ENCODE assay signal across 9 cellular contexts in genomic region chr18:47036298-47036874, GRCh38. TPM values are rescaled to one million over a fixed set of nuclear protein-coding genes. Genes with fewer than 3 reads are reported as not detected.
DNase-seq lines count a peak whose midpoint lies in the region; ATAC-seq, FAIRE-seq and TF ChIP-seq lines count a peak whose summit lies in the region.
"Had no signal": no experiment of that assay in that cellular context is flagged by ENCODE, and none has a peak within 500 bp of the region (broad histone marks: within the 10 kb centered on the region; RNA-seq: fewer than 3 reads in every experiment).

No MANE protein-coding gene starts in this region.

- DNase-seq in DMS114 treated with DMSO at 0.1 percent for 48 hours (lab: John Stamatoyannopoulos, UW; ENCODE audit: unreplicated experiment) (peak; percentile 7), HCEC 1CT (peak; percentile 41), SK-N-MC (ENCODE audit: low read depth, low spot score) (peak; percentile 1), kidney (no peak), mesenteric fat pad (ENCODE audit: low spot score) (no peak)

- no peak for FAIRE-seq in kidney (lab: Jason Lieb, UNC)

- no peaks in the 10 kb centered on the region for H3K4me1 ChIP-seq in kidney (ENCODE audit: control insufficient read depth in 1 of 2, insufficient read depth in 1 of 2, low read depth in 1 of 2, low read length in 2 of 2)

- H3K27ac ChIP-seq in SK-N-MC (0 out of 2 replicates have a peak overlapping the region, but pooled peaks have one; percentile 1), kidney (ENCODE audit: low read depth in 2 of 2, low read length in 2 of 2) (no peak overlapping the region)

- TF ChIP-seq CTCF in kidney (IDR thresholded peaks at IDR 0.05; ENCODE audit: borderline replicate concordance, extremely low read depth, insufficient read depth): peak; percentile 34

- no peak for ATAC-seq in GM21619 (IDR thresholded peaks at IDR 0.05; ENCODE audit: unreplicated experiment)
- ATAC-seq in HG03565 (IDR thresholded peaks at IDR 0.05; ENCODE audit: unreplicated experiment): no peak
- no peak for ATAC-seq in HG02610 (IDR thresholded peaks at IDR 0.05; ENCODE audit: unreplicated experiment)

- H3K4me3 ChIP-seq in SK-N-MC: no peak overlapping the region
- no peak overlapping the region for H3K4me3 ChIP-seq in kidney (ENCODE audit: low read length in 2 of 2)

- H3K9me3 ChIP-seq in SK-N-MC (ENCODE audit: low read depth, low read length) (no peaks in the 10 kb centered on the region), kidney (ENCODE audit: control insufficient read depth in 1 of 2, low read length in 2 of 2) (no peaks in the 10 kb centered on the region)

- H3K9ac ChIP-seq in SK-N-MC (ENCODE audit: insufficient read length) (no peak overlapping the region), kidney (ENCODE audit: low read length in 2 of 2) (no peak overlapping the region)

- no peaks in the 10 kb centered on the region for H3K36me3 ChIP-seq in SK-N-MC (ENCODE audit: insufficient read depth, low read length)
- no peaks in the 10 kb centered on the region for H3K36me3 ChIP-seq in kidney (ENCODE audit: control insufficient read depth in 1 of 2, insufficient read depth in 2 of 2, low read length in 2 of 2)

- intact Hi-C loops in kidney (cut with DNase I): no loop called here

RNA-seq across cellular contexts. Expression of gene ELOA2, which starts 1.0 kb away (rescaled TPM):
- total RNA-seq in kidney (not detected), mesenteric fat pad (not detected)
- polyA plus RNA-seq in kidney (ENCODE audit: insufficient read depth, low read depth, low replicate concordance): not detected
- total RNA-seq: T-helper 1 cell treated with Interleukin-12 subunit alpha and Interleukin-12 subunit beta and Interleukin-4 antibody, amounts not matched to agents 30 ng/mL and 1 ng/mL, for 36 hours had no signal

Comparison
In these comparisons a context has a peak if more than half of its experiments do, and no peak if none do; other contexts are left out.
1. DNase-seq: peak in DMS114 treated with DMSO at 0.1 percent for 48 hours (single experiment), HCEC 1CT (single experiment) and SK-N-MC (single experiment); none in kidney (single experiment) and mesenteric fat pad (single experiment).